ENCODE assay signal across 8 cellular contexts in genomic region chr1:16873076-16873879, GRCh38. TPM values are rescaled to one million over a fixed set of nuclear protein-coding genes. Genes with fewer than 3 reads are reported as not detected.
DNase-seq lines count a peak whose midpoint lies in the region; FAIRE-seq and TF ChIP-seq lines count a peak whose summit lies in the region.
"Not testable (repeated sequence)": the region's sequence is repeated elsewhere in the genome, so short reads cannot be mapped to it uniquely, and the experiment has no call there.

No MANE protein-coding gene starts in this region.

- H3K4me3 ChIP-seq in BLaER1 (0 out of 2 replicates have a peak overlapping the region, but pooled peaks have one; percentile 25), endothelial cell of umbilical vein (replicated peaks in 1 of 3; ENCODE audit: insufficient read depth in 1 of 3, low read depth in 1 of 3, low read length in 3 of 3) (peak overlapping the region in 1 of 3 experiments; percentile 1)
- not testable (repeated sequence) for H3K4me3 ChIP-seq in adipocyte (ENCODE audit: low read length)

- H3K36me3 ChIP-seq in BLaER1; adipocyte (ENCODE audit: control insufficient read depth, insufficient read depth, low read length, severe bottlenecking); endothelial cell of umbilical vein (ENCODE audit: control insufficient read depth in 2 of 2, extremely low read depth in 1 of 2, insufficient read depth in 2 of 2, low read length in 2 of 2): not testable (repeated sequence)

- TF ChIP-seq CTCF in endothelial cell of umbilical vein (IDR thresholded peaks at IDR 0.05; ENCODE audit: extremely low read depth in 1 of 2, insufficient read depth in 1 of 2, low read depth in 1 of 2, low read length in 2 of 2): not testable (repeated sequence)

- peak overlapping the region; percentile 70 for H2AFZ ChIP-seq in endothelial cell of umbilical vein (ENCODE audit: low read depth, low read length)

- dilution Hi-C loops in endothelial cell of umbilical vein (cut with MboI; ENCODE audit: extremely low pct_ligation_motif_present, low sequenced_read_pairs): not testable (repeated sequence)

- not testable (repeated sequence) for H3K9me3 Mint-ChIP-seq in IgD-negative memory B cell

- peak overlapping the region in 1 of 3 donors; percentile 68 for H3K27ac Mint-ChIP-seq in IgD-negative memory B cell

- peak overlapping the region; percentile 63 for H3K4me2 ChIP-seq in BLaER1
- peak overlapping the region; percentile 74 for H3K4me2 ChIP-seq in endothelial cell of umbilical vein (ENCODE audit: insufficient read depth, low read length)

- not testable (repeated sequence) for H3K9me3 ChIP-seq in BLaER1; adipocyte (ENCODE audit: control insufficient read depth, low read length); endothelial cell of umbilical vein (replicated peaks; ENCODE audit: control insufficient read depth, insufficient read depth, low read length)

- intact Hi-C loops in endothelial cell of umbilical vein (cut with micrococcal nuclease): not testable (repeated sequence)

- H3K4me1 Mint-ChIP-seq in IgD-negative memory B cell: not testable (repeated sequence)

- H3K79me2 ChIP-seq in endothelial cell of umbilical vein (ENCODE audit: control insufficient read depth, insufficient read depth, low read length): not testable (repeated sequence)

- H4K20me1 ChIP-seq in BLaER1; endothelial cell of umbilical vein (replicated peaks; ENCODE audit: control insufficient read depth, extremely low read depth, insufficient read depth, low read length): not testable (repeated sequence)

- H3K27ac ChIP-seq in BLaER1; endothelial cell of umbilical vein (ENCODE audit: insufficient read depth, low read depth, low read length): not testable (repeated sequence)

- H3K27me3 ChIP-seq in BLaER1 (peaks cover 35% of the 10 kb centered on the region), adipocyte (replicated peaks; ENCODE audit: control insufficient read depth, insufficient read depth, low read length) (peaks cover 12% of the 10 kb centered on the region), endothelial cell of umbilical vein (ENCODE audit: control insufficient read depth in 2 of 2, insufficient read depth in 2 of 2, low read length in 2 of 2) (peaks cover 12 to 24% of the 10 kb centered on the region in 2 experiments)

- POLR2A ChIA-PET in endothelial cell of umbilical vein (lab: Charles Lee): not testable (repeated sequence)

- not testable (repeated sequence) for H3K9ac ChIP-seq in BLaER1; adipocyte (ENCODE audit: low read length); endothelial cell of umbilical vein (replicated peaks; ENCODE audit: extremely low read depth, insufficient read depth, low read length)

- peak; percentile 18 for FAIRE-seq in endothelial cell of umbilical vein (lab: Jason Lieb, UNC)

- not testable (repeated sequence) for H3K9me1 ChIP-seq in endothelial cell of umbilical vein (replicated peaks; ENCODE audit: control insufficient read depth, extremely low read depth, insufficient read depth, low read length)

- peaks cover 22% of the 10 kb centered on the region for H3K4me1 ChIP-seq in BLaER1
- not testable (repeated sequence) for H3K4me1 ChIP-seq in adipocyte (ENCODE audit: control insufficient read depth, insufficient read depth, low read length); endothelial cell of umbilical vein (ENCODE audit: control insufficient read depth, extremely low read depth, insufficient read depth, low read length)

- H3K36me3 Mint-ChIP-seq in IgD-negative memory B cell: not testable (repeated sequence)

- peaks cover 26% of the 10 kb centered on the region for H3K27me3 Mint-ChIP-seq in IgD-negative memory B cell

- BruUV-seq in endothelial cell of umbilical vein (replicated peaks; lab: Mats Ljungman, UMichigan): not testable (repeated sequence)

- peak; percentile 50 for DNase-seq in activated CD4-positive, alpha-beta T cell treated with anti-CD3 and anti-CD28 coated beads, Interleukin-2, amount 50 U/mL, for 1 hour
- DNase-seq in adipocyte (ENCODE audit: low read depth) (peak; percentile 42), endothelial cell of umbilical vein (ENCODE audit: low read depth, low spot score) (peak; percentile 48), iris pigment epithelial cell (ENCODE audit: low read depth) (peak; percentile 37), nucleus accumbens (lab: John Stamatoyannopoulos, UW) (peak in 39 of 56 donors; percentile 3 to 83 (median 47))
- peak; percentile 37 for DNase-seq in stimulated activated CD8-positive, alpha-beta memory T cell treated with anti-CD3 and anti-CD28 coated beads, Interleukin-15, amount 100 ng/mL, for 1 hour (ENCODE audit: low read depth)

- CTCF ChIA-PET in endothelial cell of umbilical vein (lab: Charles Lee): interaction anchor here (1.3 kb wide), 1 partner anchor 10 kb away, joined by 3 read pairs; no protein-coding TSS in a partner anchor

- TF ChIP-seq POLR2A in endothelial cell of umbilical vein (IDR thresholded peaks at IDR 0.05; ENCODE audit: low read depth, low read length): not testable (repeated sequence)

- H3K4me3 Mint-ChIP-seq in IgD-negative memory B cell: peak overlapping the region; percentile 78 to 94 (median 80)

RNA-seq across cellular contexts. Expression of gene RNU1-2, which starts 22.5 kb away (rescaled TPM):
- not detected for polyA plus RNA-seq in IgD-negative memory B cell
- 1,319 and 2,019 TPM in 2 replicates for total RNA-seq in endothelial cell of umbilical vein
- polyA plus RNA-seq in endothelial cell of umbilical vein: under 0.01 and 206 TPM in 2 replicates
- polyA plus RNA-seq in endothelial cell of umbilical vein (2011; cell fraction: cytosol; rRNA removed): under 0.01 TPM in 1 of 2 replicates, not detected in the other
- polyA plus RNA-seq in endothelial cell of umbilical vein (2011; cell fraction: nucleus; rRNA removed): under 0.01 TPM in 2 replicates
- polyA plus RNA-seq in endothelial cell of umbilical vein (2012): 123 TPM in 1 of 2 replicates, not detected in the other
- 9,566 and 13,963 TPM in 2 replicates for polyA minus RNA-seq in endothelial cell of umbilical vein
- polyA minus RNA-seq in endothelial cell of umbilical vein (2011; cell fraction: cytosol; rRNA and poly(A)+ RNA removed): 46,668 TPM
- polyA minus RNA-seq in endothelial cell of umbilical vein (2011; cell fraction: nucleus; rRNA and poly(A)+ RNA removed): 60,677 and 87,675 TPM in 2 replicates

RNA-seq across cellular contexts. Expression of gene CROCC, which starts 48.5 kb away (rescaled TPM):
- 3.9 TPM for polyA plus RNA-seq in IgD-negative memory B cell
- 27.0 and 35.5 TPM in 2 replicates for total RNA-seq in endothelial cell of umbilical vein
- 18.2 and 18.3 TPM in 2 replicates for polyA plus RNA-seq in endothelial cell of umbilical vein
- polyA plus RNA-seq in endothelial cell of umbilical vein (2011; cell fraction: cytosol; rRNA removed): 7.7 and 13.1 TPM in 2 replicates
- 109 and 119 TPM in 2 replicates for polyA plus RNA-seq in endothelial cell of umbilical vein (2011; cell fraction: nucleus; rRNA removed)
- polyA plus RNA-seq in endothelial cell of umbilical vein (2012): 9.1 and 12.6 TPM in 2 replicates
- polyA minus RNA-seq in endothelial cell of umbilical vein: 17.1 and 22.0 TPM in 2 replicates
- 4.6 TPM for polyA minus RNA-seq in endothelial cell of umbilical vein (2011; cell fraction: cytosol; rRNA and poly(A)+ RNA removed)
- polyA minus RNA-seq in endothelial cell of umbilical vein (2011; cell fraction: nucleus; rRNA and poly(A)+ RNA removed): 17.1 and 25.7 TPM in 2 replicates
